24 cellular contexts compared by ENCODE assay signal in genomic region chr7:122148878-122149277, GRCh38.
"Had no signal": no experiment of that assay in that cellular context is flagged by ENCODE, and none has a peak within 500 bp of the region (broad histone marks: within the 10 kb centered on the region; RNA-seq: fewer than 3 reads in every experiment).

No MANE protein-coding gene starts in this region.

- H3K4me3 ChIP-seq: dorsolateral prefrontal cortex, heart right ventricle, ovary, right atrium auricular region, sigmoid colon, skin epidermis, testis, tibial nerve, upper lobe of right lung, vagina had no signal

- H3K36me3 ChIP-seq: heart right ventricle, ovary, right atrium auricular region, sigmoid colon, tibial nerve, upper lobe of right lung, vagina had no signal

- H3K36me3 Mint-ChIP-seq: stimulated activated naive B cell treated with anti-CD40 and anti-IgM and Interleukin-4, amounts not matched to agents 10 μg/mL and 1 μg/mL and 100 μg/mL, for 72 hours had no signal

- H3K27ac ChIP-seq: dorsolateral prefrontal cortex, heart right ventricle, ovary, right atrium auricular region, sigmoid colon, skin epidermis, testis, tibial nerve, upper lobe of right lung, vagina had no signal

- DNase-seq: cortex of kidney; dorsolateral prefrontal cortex; effector CD8-positive, alpha-beta T cell; heart right ventricle; hypothalamus; islet precursor cell; mammary epithelial cell; naive thymus-derived CD4-positive, alpha-beta T cell; nephron progenitor cell; nucleus accumbens; ovary; sigmoid colon; stimulated activated CD4-positive, alpha-beta T cell treated with anti-CD3 and anti-CD28 coated beads, Interleukin-2, amount 100 ng/mL, for 24 hours; stimulated activated CD4-positive, alpha-beta T cell treated with anti-CD3 and anti-CD28 coated beads, Interleukin-4, amount 100 ng/mL, for 4 hours; stimulated activated naive B cell treated with anti-CD40 and anti-IgM and Interleukin-4, amounts not matched to agents 10 μg/mL and 1 μg/mL and 100 μg/mL, for 72 hours; stimulated activated naive CD8-positive, alpha-beta T cell treated with anti-CD3 and anti-CD28 coated beads, Interleukin-15, amount 100 ng/mL, for 72 hours; testis; upper lobe of right lung had no signal

- H3K4me1 ChIP-seq: upper lobe of right lung had no signal

- H3K27ac Mint-ChIP-seq: naive thymus-derived CD4-positive, alpha-beta T cell; nephron progenitor cell; stimulated activated naive B cell treated with anti-CD40 and anti-IgM and Interleukin-4, amounts not matched to agents 10 μg/mL and 1 μg/mL and 100 μg/mL, for 72 hours; stimulated activated naive CD8-positive, alpha-beta T cell treated with anti-CD3 and anti-CD28 coated beads, Interleukin-15, amount 100 ng/mL, for 72 hours had no signal

- H3K9me3 ChIP-seq: heart right ventricle, ovary, right atrium auricular region, sigmoid colon, testis, tibial nerve, upper lobe of right lung, vagina had no signal

- ATAC-seq: esophagus mucosa; heart right ventricle; left lobe of liver; naive thymus-derived CD4-positive, alpha-beta T cell; stimulated activated naive B cell treated with anti-CD40 and anti-IgM and Interleukin-4, amounts not matched to agents 10 μg/mL and 1 μg/mL and 100 μg/mL, for 72 hours; stimulated activated naive CD8-positive, alpha-beta T cell treated with anti-CD3 and anti-CD28 coated beads, Interleukin-15, amount 100 ng/mL, for 72 hours; upper lobe of right lung had no signal

- H3K27me3 ChIP-seq: heart right ventricle, ovary, right atrium auricular region, sigmoid colon, testis, tibial nerve, upper lobe of right lung, vagina had no signal

- H3K9me3 Mint-ChIP-seq: nephron progenitor cell; stimulated activated naive B cell treated with anti-CD40 and anti-IgM and Interleukin-4, amounts not matched to agents 10 μg/mL and 1 μg/mL and 100 μg/mL, for 72 hours had no signal

- H3K4me3 Mint-ChIP-seq: naive thymus-derived CD4-positive, alpha-beta T cell; nephron progenitor cell; stimulated activated naive B cell treated with anti-CD40 and anti-IgM and Interleukin-4, amounts not matched to agents 10 μg/mL and 1 μg/mL and 100 μg/mL, for 72 hours; stimulated activated naive CD8-positive, alpha-beta T cell treated with anti-CD3 and anti-CD28 coated beads, Interleukin-15, amount 100 ng/mL, for 72 hours had no signal
